Comparison of ENCODE assay signal across 8 cellular contexts in genomic region chr20:62926229-62927127, GRCh38. TPM values are rescaled to one million over a fixed set of nuclear protein-coding genes. Genes with fewer than 3 reads are reported as not detected.
DNase-seq lines count a peak whose midpoint lies in the region; TF ChIP-seq lines count a peak whose summit lies in the region.

TSS of gene DIDO1 (minus strand) at chr20:62926505.

- DNase-seq in COLO829 (ENCODE audit: low spot score) (peak; percentile 95), GM20000 (ENCODE audit: low spot score) (peak; percentile 98), HT1080 (ENCODE audit: low read depth) (peak; percentile 81), NT2/D1 (ENCODE audit: low read depth, low spot score) (peak; percentile 79), endothelial cell (ENCODE audit: low spot score) (peak; percentile 86), middle frontal gyrus (ENCODE audit: extremely low spot score, low spot score) (peak; percentile 87)
- peak; percentile 53 for DNase-seq in activated CD8-positive, alpha-beta memory T cell treated with anti-CD3 and anti-CD28 coated beads, Interleukin-2, amount 50 U/mL, for 1 hour (ENCODE audit: extremely low read depth)
- DNase-seq in stimulated activated CD8-positive, alpha-beta memory T cell treated with anti-CD3 and anti-CD28 coated beads, Interleukin-2, amount 100 ng/mL, for 48 hours (ENCODE audit: low read depth in 2 of 2): peak; percentile 81 to 87

- peak within 1 kb of the TSS; percentile 85 for H3K4me3 ChIP-seq in NT2/D1 (ENCODE audit: insufficient read length, low read depth)

- H3K36me3 Mint-ChIP-seq in endothelial cell (ENCODE audit: low read depth, unreplicated experiment): peaks cover 11% of the 10 kb centered on the region

- H3K9ac ChIP-seq in NT2/D1 (ENCODE audit: insufficient read length, low read depth): peak within 1 kb of the TSS; percentile 98

- peaks cover 7% of the 10 kb centered on the region for H3K4me1 ChIP-seq in NT2/D1 (ENCODE audit: insufficient read depth, insufficient read length)

- peaks cover 59% of the 10 kb centered on the region for H3K4me1 Mint-ChIP-seq in endothelial cell (ENCODE audit: unreplicated experiment)

- H3K4me3 Mint-ChIP-seq in endothelial cell (ENCODE audit: unreplicated experiment): peak within 1 kb of the TSS; percentile 96

- peaks cover 16% of the 10 kb centered on the region for H3K36me3 ChIP-seq in NT2/D1 (ENCODE audit: insufficient read depth, insufficient read length, low read length)

- no peaks in the 10 kb centered on the region for H3K27me3 ChIP-seq in NT2/D1 (ENCODE audit: insufficient read depth, insufficient read length)

- peak within 1 kb of the TSS; percentile 96 for H3K27ac Mint-ChIP-seq in endothelial cell (ENCODE audit: unreplicated experiment)

- H3K9me3 Mint-ChIP-seq in endothelial cell (ENCODE audit: unreplicated experiment): no peaks in the 10 kb centered on the region

- H3K9me3 ChIP-seq in NT2/D1 (ENCODE audit: insufficient read depth, low read length): no peaks in the 10 kb centered on the region

- TF ChIP-seq CTCF in GM20000 (IDR thresholded peaks at IDR 0.05; ENCODE audit: extremely low read depth, missing control alignments) (peak; percentile 69), endothelial cell (IDR thresholded peaks at IDR 0.05; ENCODE audit: unreplicated experiment) (peak; percentile 76)

- H3K27me3 Mint-ChIP-seq in endothelial cell (ENCODE audit: unreplicated experiment): peaks cover 16% of the 10 kb centered on the region

RNA-seq across cellular contexts. Expression of gene DIDO1, which starts in this region (rescaled TPM):
- total RNA-seq in HT1080 (2014; rRNA removed; shearing (Covaris generic)): 25.9 and 31.1 TPM in 2 replicates
- polyA plus RNA-seq in HT1080 (2015; cell fraction: cytosol; rRNA removed): 17.1 and 20.8 TPM in 2 replicates
- 78.3 and 96.6 TPM in 2 replicates for polyA plus RNA-seq in HT1080 (2015; cell fraction: nucleus; rRNA removed)
- total RNA-seq in endothelial cell (ENCODE audit: unreplicated experiment): 61.0 TPM

Comparison
In these comparisons a context has a peak if more than half of its experiments do, and no peak if none do; other contexts are left out.
1. Peak in every context shown above with its lines: DNase-seq and H3K4me3 ChIP-seq.